27 cellular contexts compared by ENCODE assay signal in the genomic region with DNA sequence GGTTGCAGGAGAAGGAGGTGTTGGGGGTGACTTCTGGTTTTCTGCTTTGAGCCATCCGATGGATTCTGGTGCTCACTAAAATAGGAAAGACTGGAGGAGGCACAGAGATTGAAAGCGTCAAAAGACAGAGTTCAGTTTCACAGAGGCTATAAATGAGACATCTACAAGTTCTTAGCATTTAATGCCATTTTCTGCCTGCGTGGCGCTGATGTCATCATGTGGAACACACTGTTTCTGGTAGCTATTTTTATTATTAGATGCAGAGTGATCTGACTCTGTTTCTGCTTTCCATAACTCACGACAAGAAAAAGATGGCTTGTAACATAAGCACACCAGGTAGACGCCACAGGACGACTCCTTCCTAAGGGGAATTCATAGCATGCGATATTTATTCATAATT. TPM values are rescaled to one million over a fixed set of nuclear protein-coding genes. Genes with fewer than 3 reads are reported as not detected.
"Had no signal": no experiment of that assay in that cellular context is flagged by ENCODE, and none has a peak within 500 bp of the region (broad histone marks: within the 10 kb centered on the region; RNA-seq: fewer than 3 reads in every experiment).

No MANE protein-coding gene starts in this region.

- ATAC-seq: heart left ventricle; left cardiac atrium; lower lobe of right lung; natural killer cell treated with Interleukin-12 subunit alpha and Interleukin-12 subunit beta and Interleukin-15 and Interleukin-18, amount 100 ng/mL, for 72 hours; sciatic nerve; stimulated activated naive CD8-positive, alpha-beta T cell treated with anti-CD3 and anti-CD28 coated beads, Interleukin-15, amount 100 ng/mL, for 72 hours had no signal

- H3K4me3 Mint-ChIP-seq: natural killer cell treated with Interleukin-12 subunit alpha and Interleukin-12 subunit beta and Interleukin-15 and Interleukin-18, amount 100 ng/mL, for 72 hours; neural progenitor cell; stimulated activated naive CD8-positive, alpha-beta T cell treated with anti-CD3 and anti-CD28 coated beads, Interleukin-15, amount 100 ng/mL, for 72 hours had no signal

- H3K27ac ChIP-seq: heart left ventricle, hepatocyte, left ventricle myocardium inferior, lower lobe of right lung, neural progenitor cell, parathyroid adenoma, right atrium auricular region, thoracic aorta, tibial nerve, upper lobe of left lung had no signal

- H3K9ac ChIP-seq: neural progenitor cell, parathyroid adenoma had no signal

- H3K36me3 Mint-ChIP-seq: natural killer cell treated with Interleukin-12 subunit alpha and Interleukin-12 subunit beta and Interleukin-15 and Interleukin-18, amount 100 ng/mL, for 72 hours; neural progenitor cell had no signal

- H3K27ac Mint-ChIP-seq: natural killer cell treated with Interleukin-12 subunit alpha and Interleukin-12 subunit beta and Interleukin-15 and Interleukin-18, amount 100 ng/mL, for 72 hours; neural progenitor cell; progenitor cell of endocrine pancreas; stimulated activated naive CD8-positive, alpha-beta T cell treated with anti-CD3 and anti-CD28 coated beads, Interleukin-15, amount 100 ng/mL, for 72 hours had no signal

- H3K4me2 ChIP-seq: hepatocyte, neural progenitor cell, smooth muscle cell had no signal

- H3K4me3 ChIP-seq: heart left ventricle, hepatocyte, left ventricle myocardium inferior, lower lobe of right lung, neural progenitor cell, right atrium auricular region, smooth muscle cell, thoracic aorta, tibial nerve, upper lobe of left lung had no signal

- H3K36me3 ChIP-seq: heart left ventricle, left ventricle myocardium inferior, lower lobe of right lung, neural progenitor cell, right atrium auricular region, thoracic aorta, tibial nerve, upper lobe of left lung had no signal

- DNase-seq: cortex of kidney; effector CD4-positive, alpha-beta T cell; heart left ventricle; left cardiac atrium; left ventricle myocardium inferior; lower lobe of right lung; stimulated activated CD4-positive, alpha-beta T cell treated with anti-CD3 and anti-CD28 coated beads, Interleukin-12 subunit alpha, Interleukin-12 subunit beta, amount 100 ng/mL, for 4 hours; stimulated activated CD4-positive, alpha-beta T cell treated with anti-CD3 and anti-CD28 coated beads, Interleukin-1b, Interleukin-23, amount 100 ng/mL, for 48 hours; stimulated activated CD4-positive, alpha-beta T cell treated with anti-CD3 and anti-CD28 coated beads, Interleukin-4, amount 100 ng/mL, for 1 hour; stimulated activated CD8-positive, alpha-beta memory T cell treated with anti-CD3 and anti-CD28 coated beads, Interleukin-4, amount 100 ng/mL, for 48 hours; stimulated activated naive CD4-positive, alpha-beta T cell; stimulated activated naive CD8-positive, alpha-beta T cell treated with anti-CD3 and anti-CD28 coated beads, Interleukin-15, amount 100 ng/mL, for 72 hours; upper lobe of left lung had no signal

- H3K9me3 ChIP-seq: heart left ventricle, left ventricle myocardium inferior, lower lobe of right lung, right atrium auricular region, thoracic aorta, tibial nerve, upper lobe of left lung had no signal

- FAIRE-seq: frontal cortex, islet of Langerhans, urothelium cell line had no signal

- H3K9me3 Mint-ChIP-seq: natural killer cell treated with Interleukin-12 subunit alpha and Interleukin-12 subunit beta and Interleukin-15 and Interleukin-18, amount 100 ng/mL, for 72 hours; stimulated activated naive CD8-positive, alpha-beta T cell treated with anti-CD3 and anti-CD28 coated beads, Interleukin-15, amount 100 ng/mL, for 72 hours had no signal

- H2AFZ ChIP-seq: hepatocyte, neural progenitor cell, parathyroid adenoma had no signal

- H3K4me1 ChIP-seq: neural progenitor cell, parathyroid adenoma had no signal

- H3K27me3 ChIP-seq: heart left ventricle, hepatocyte, right atrium auricular region, upper lobe of left lung had no signal

RNA-seq across cellular contexts. Expression of gene DIRAS1, which starts 21.9 kb away (rescaled TPM):
- total RNA-seq: natural killer cell treated with Interleukin-12 subunit alpha and Interleukin-12 subunit beta and Interleukin-15 and Interleukin-18, amount 100 ng/mL, for 72 hours had no signal

RNA-seq across cellular contexts. Expression of gene GNG7, which starts 40.6 kb away (rescaled TPM):
- total RNA-seq: fibroblast of villous mesenchyme had no signal
